2 cellular contexts compared by ENCODE assay signal in the genomic region with DNA sequence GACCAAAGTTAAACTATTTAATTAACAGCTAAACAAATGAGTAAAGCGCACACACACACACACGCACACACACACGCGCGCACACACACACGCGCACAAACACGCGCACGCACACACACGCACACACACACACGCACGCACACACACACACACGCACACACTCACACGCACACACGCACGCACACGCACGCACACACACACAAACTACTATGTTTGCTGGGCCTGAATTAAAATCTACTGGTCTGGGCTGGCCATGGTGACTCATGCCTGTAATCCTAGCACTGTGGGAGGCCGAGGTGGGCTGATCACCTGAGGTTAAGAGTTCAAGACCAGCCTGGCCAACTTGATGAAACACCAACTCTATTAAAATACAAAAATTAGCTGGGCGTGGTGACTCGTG.
TF ChIP-seq lines count a peak whose summit lies in the region.

No MANE protein-coding gene starts in this region.

TF ChIP-seq in HEK293, 187 proteins besides CTCF, POLR2A, EP300 and RAD21 (continued from another document and continues in another):
- TF ChIP-seq MZF1 (tag by site-specific recombination; IDR thresholded peaks at IDR 0.05; ENCODE audit: borderline replicate concordance) (no peak), ZNF558 (tag by site-specific recombination; IDR thresholded peaks at IDR 0.05) (no peak), WT1 (tag by site-specific recombination; IDR thresholded peaks at IDR 0.05) (no peak), ZBTB8A (tag by site-specific recombination; IDR thresholded peaks at IDR 0.05) (no peak), ZBTB17 (tag by site-specific recombination; IDR thresholded peaks at IDR 0.05) (0 out of 2 replicates have a peak, but pooled peaks have one; percentile 27), BCL11A (tag by site-specific recombination; IDR thresholded peaks at IDR 0.05; ENCODE audit: low read depth) (no peak), ZNF510 (tag by site-specific recombination; IDR thresholded peaks at IDR 0.05; ENCODE audit: insufficient replicate concordance) (no peak), ZNF416 (tag by site-specific recombination; IDR thresholded peaks at IDR 0.05) (no peak), ZNF626 (tag by site-specific recombination; IDR thresholded peaks at IDR 0.05) (no peak), ZNF610 (tag by site-specific recombination; IDR thresholded peaks at IDR 0.05; ENCODE audit: borderline replicate concordance) (no peak)
- TF ChIP-seq, protein P1, sequence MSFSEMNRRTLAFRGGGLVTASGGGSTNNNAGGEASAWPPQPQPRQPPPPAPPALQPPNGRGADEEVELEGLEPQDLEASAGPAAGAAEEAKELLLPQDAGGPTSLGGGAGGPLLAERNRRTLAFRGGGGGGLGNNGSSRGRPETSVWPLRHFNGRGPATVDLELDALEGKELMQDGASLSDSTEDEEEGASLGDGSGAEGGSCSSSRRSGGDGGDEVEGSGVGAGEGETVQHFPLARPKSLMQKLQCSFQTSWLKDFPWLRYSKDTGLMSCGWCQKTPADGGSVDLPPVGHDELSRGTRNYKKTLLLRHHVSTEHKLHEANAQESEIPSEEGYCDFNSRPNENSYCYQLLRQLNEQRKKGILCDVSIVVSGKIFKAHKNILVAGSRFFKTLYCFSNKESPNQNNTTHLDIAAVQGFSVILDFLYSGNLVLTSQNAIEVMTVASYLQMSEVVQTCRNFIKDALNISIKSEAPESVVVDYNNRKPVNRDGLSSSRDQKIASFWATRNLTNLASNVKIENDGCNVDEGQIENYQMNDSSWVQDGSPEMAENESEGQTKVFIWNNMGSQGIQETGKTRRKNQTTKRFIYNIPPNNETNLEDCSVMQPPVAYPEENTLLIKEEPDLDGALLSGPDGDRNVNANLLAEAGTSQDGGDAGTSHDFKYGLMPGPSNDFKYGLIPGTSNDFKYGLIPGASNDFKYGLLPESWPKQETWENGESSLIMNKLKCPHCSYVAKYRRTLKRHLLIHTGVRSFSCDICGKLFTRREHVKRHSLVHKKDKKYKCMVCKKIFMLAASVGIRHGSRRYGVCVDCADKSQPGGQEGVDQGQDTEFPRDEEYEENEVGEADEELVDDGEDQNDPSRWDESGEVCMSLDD (tag by site-specific recombination; IDR thresholded peaks at IDR 0.05) = no peak
- TF ChIP-seq, protein P2, sequence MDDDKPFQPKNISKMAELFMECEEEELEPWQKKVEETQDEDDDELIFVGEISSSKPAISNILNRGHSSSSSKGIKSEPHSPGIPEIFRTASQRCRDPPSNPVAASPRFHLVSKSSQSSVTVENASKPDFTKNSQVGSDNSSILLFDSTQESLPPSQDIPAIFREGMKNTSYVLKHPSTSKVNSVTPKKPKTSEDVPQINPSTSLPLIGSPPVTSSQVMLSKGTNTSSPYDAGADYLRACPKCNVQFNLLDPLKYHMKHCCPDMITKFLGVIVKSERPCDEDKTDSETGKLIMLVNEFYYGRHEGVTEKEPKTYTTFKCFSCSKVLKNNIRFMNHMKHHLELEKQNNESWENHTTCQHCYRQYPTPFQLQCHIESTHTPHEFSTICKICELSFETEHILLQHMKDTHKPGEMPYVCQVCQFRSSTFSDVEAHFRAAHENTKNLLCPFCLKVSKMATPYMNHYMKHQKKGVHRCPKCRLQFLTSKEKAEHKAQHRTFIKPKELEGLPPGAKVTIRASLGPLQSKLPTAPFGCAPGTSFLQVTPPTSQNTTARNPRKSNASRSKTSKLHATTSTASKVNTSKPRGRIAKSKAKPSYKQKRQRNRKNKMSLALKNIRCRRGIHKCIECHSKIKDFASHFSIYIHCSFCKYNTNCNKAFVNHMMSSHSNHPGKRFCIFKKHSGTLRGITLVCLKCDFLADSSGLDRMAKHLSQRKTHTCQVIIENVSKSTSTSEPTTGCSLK (tag by site-specific recombination; IDR thresholded peaks at IDR 0.05) = no peak
- TF ChIP-seq, protein P3, sequence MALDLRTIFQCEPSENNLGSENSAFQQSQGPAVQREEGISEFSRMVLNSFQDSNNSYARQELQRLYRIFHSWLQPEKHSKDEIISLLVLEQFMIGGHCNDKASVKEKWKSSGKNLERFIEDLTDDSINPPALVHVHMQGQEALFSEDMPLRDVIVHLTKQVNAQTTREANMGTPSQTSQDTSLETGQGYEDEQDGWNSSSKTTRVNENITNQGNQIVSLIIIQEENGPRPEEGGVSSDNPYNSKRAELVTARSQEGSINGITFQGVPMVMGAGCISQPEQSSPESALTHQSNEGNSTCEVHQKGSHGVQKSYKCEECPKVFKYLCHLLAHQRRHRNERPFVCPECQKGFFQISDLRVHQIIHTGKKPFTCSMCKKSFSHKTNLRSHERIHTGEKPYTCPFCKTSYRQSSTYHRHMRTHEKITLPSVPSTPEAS (tag by site-specific recombination; IDR thresholded peaks at IDR 0.05) = peak; percentile 98
- TF ChIP-seq, protein P4, sequence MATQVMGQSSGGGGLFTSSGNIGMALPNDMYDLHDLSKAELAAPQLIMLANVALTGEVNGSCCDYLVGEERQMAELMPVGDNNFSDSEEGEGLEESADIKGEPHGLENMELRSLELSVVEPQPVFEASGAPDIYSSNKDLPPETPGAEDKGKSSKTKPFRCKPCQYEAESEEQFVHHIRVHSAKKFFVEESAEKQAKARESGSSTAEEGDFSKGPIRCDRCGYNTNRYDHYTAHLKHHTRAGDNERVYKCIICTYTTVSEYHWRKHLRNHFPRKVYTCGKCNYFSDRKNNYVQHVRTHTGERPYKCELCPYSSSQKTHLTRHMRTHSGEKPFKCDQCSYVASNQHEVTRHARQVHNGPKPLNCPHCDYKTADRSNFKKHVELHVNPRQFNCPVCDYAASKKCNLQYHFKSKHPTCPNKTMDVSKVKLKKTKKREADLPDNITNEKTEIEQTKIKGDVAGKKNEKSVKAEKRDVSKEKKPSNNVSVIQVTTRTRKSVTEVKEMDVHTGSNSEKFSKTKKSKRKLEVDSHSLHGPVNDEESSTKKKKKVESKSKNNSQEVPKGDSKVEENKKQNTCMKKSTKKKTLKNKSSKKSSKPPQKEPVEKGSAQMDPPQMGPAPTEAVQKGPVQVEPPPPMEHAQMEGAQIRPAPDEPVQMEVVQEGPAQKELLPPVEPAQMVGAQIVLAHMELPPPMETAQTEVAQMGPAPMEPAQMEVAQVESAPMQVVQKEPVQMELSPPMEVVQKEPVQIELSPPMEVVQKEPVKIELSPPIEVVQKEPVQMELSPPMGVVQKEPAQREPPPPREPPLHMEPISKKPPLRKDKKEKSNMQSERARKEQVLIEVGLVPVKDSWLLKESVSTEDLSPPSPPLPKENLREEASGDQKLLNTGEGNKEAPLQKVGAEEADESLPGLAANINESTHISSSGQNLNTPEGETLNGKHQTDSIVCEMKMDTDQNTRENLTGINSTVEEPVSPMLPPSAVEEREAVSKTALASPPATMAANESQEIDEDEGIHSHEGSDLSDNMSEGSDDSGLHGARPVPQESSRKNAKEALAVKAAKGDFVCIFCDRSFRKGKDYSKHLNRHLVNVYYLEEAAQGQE (tag by site-specific recombination; IDR thresholded peaks at IDR 0.05) = no peak
- TF ChIP-seq, protein P5, sequence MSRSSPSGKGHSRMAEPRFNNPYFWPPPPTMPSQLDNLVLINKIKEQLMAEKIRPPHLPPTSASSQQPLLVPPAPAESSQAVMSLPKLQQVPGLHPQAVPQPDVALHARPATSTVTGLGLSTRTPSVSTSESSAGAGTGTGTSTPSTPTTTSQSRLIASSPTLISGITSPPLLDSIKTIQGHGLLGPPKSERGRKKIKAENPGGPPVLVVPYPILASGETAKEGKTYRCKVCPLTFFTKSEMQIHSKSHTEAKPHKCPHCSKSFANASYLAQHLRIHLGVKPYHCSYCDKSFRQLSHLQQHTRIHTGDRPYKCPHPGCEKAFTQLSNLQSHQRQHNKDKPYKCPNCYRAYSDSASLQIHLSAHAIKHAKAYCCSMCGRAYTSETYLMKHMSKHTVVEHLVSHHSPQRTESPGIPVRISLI (tag by site-specific recombination; IDR thresholded peaks at IDR 0.05) = no peak

TF ChIP-seq in K562, 482 proteins besides CTCF, POLR2A, EP300 and RAD21 (continued from another document and continues in another):
- TF ChIP-seq, protein P6, sequence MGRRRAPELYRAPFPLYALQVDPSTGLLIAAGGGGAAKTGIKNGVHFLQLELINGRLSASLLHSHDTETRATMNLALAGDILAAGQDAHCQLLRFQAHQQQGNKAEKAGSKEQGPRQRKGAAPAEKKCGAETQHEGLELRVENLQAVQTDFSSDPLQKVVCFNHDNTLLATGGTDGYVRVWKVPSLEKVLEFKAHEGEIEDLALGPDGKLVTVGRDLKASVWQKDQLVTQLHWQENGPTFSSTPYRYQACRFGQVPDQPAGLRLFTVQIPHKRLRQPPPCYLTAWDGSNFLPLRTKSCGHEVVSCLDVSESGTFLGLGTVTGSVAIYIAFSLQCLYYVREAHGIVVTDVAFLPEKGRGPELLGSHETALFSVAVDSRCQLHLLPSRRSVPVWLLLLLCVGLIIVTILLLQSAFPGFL (CRISPR knock-in tag; IDR thresholded peaks at IDR 0.05) = no peak
- TF ChIP-seq EGR1 (conservative IDR thresholded peaks at IDR 0.05) = 0 out of 2 replicates have a peak, but pooled peaks have one; percentile 24
- TF ChIP-seq JUND (IDR thresholded peaks at IDR 0.05; ENCODE audit: borderline replicate concordance, low read depth, low read length) = peak; percentile 75
- peak; percentile 62; the same call in 2 of the 3 replicates for TF ChIP-seq JUND (tag; IDR thresholded peaks at IDR 0.05; ENCODE audit: borderline replicate concordance, low read depth, low read length)
- no peak for TF ChIP-seq MYBL2 (IDR thresholded peaks at IDR 0.05; ENCODE audit: low read depth)
- no peak for TF ChIP-seq MYBL2 (CRISPR knock-in tag; IDR thresholded peaks at IDR 0.05; ENCODE audit: borderline replicate concordance)
- TF ChIP-seq, protein P7, sequence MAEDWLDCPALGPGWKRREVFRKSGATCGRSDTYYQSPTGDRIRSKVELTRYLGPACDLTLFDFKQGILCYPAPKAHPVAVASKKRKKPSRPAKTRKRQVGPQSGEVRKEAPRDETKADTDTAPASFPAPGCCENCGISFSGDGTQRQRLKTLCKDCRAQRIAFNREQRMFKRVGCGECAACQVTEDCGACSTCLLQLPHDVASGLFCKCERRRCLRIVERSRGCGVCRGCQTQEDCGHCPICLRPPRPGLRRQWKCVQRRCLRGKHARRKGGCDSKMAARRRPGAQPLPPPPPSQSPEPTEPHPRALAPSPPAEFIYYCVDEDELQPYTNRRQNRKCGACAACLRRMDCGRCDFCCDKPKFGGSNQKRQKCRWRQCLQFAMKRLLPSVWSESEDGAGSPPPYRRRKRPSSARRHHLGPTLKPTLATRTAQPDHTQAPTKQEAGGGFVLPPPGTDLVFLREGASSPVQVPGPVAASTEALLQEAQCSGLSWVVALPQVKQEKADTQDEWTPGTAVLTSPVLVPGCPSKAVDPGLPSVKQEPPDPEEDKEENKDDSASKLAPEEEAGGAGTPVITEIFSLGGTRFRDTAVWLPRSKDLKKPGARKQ (CRISPR knock-in tag; IDR thresholded peaks at IDR 0.05) = no peak
- TF ChIP-seq FOSL1 (tag; conservative IDR thresholded peaks at IDR 0.05) = peak; percentile 42; the same call in 1 of the 2 replicates
- TF ChIP-seq KDM1A (IDR thresholded peaks at IDR 0.05) = peak in 1 of 2 experiments; percentile 34; a peak in 1 of 4 replicates
- TF ChIP-seq, protein P8, sequence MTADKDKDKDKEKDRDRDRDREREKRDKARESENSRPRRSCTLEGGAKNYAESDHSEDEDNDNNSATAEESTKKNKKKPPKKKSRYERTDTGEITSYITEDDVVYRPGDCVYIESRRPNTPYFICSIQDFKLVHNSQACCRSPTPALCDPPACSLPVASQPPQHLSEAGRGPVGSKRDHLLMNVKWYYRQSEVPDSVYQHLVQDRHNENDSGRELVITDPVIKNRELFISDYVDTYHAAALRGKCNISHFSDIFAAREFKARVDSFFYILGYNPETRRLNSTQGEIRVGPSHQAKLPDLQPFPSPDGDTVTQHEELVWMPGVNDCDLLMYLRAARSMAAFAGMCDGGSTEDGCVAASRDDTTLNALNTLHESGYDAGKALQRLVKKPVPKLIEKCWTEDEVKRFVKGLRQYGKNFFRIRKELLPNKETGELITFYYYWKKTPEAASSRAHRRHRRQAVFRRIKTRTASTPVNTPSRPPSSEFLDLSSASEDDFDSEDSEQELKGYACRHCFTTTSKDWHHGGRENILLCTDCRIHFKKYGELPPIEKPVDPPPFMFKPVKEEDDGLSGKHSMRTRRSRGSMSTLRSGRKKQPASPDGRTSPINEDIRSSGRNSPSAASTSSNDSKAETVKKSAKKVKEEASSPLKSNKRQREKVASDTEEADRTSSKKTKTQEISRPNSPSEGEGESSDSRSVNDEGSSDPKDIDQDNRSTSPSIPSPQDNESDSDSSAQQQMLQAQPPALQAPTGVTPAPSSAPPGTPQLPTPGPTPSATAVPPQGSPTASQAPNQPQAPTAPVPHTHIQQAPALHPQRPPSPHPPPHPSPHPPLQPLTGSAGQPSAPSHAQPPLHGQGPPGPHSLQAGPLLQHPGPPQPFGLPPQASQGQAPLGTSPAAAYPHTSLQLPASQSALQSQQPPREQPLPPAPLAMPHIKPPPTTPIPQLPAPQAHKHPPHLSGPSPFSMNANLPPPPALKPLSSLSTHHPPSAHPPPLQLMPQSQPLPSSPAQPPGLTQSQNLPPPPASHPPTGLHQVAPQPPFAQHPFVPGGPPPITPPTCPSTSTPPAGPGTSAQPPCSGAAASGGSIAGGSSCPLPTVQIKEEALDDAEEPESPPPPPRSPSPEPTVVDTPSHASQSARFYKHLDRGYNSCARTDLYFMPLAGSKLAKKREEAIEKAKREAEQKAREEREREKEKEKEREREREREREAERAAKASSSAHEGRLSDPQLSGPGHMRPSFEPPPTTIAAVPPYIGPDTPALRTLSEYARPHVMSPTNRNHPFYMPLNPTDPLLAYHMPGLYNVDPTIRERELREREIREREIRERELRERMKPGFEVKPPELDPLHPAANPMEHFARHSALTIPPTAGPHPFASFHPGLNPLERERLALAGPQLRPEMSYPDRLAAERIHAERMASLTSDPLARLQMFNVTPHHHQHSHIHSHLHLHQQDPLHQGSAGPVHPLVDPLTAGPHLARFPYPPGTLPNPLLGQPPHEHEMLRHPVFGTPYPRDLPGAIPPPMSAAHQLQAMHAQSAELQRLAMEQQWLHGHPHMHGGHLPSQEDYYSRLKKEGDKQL (CRISPR knock-in tag; IDR thresholded peaks at IDR 0.05; ENCODE audit: borderline replicate concordance) = no peak
- TF ChIP-seq, protein P9, sequence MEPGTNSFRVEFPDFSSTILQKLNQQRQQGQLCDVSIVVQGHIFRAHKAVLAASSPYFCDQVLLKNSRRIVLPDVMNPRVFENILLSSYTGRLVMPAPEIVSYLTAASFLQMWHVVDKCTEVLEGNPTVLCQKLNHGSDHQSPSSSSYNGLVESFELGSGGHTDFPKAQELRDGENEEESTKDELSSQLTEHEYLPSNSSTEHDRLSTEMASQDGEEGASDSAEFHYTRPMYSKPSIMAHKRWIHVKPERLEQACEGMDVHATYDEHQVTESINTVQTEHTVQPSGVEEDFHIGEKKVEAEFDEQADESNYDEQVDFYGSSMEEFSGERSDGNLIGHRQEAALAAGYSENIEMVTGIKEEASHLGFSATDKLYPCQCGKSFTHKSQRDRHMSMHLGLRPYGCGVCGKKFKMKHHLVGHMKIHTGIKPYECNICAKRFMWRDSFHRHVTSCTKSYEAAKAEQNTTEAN (CRISPR knock-in tag; IDR thresholded peaks at IDR 0.05) = peak; percentile 88; the same call in 1 of the 2 replicates
- TF ChIP-seq MCM3 (IDR thresholded peaks at IDR 0.05) = peak; percentile 67; the same call in 1 of the 2 replicates
- TF ChIP-seq MYNN (IDR thresholded peaks at IDR 0.05) = peak; percentile 55; the same call in 1 of the 2 replicates
- TF ChIP-seq MYNN (CRISPR knock-in tag; IDR thresholded peaks at IDR 0.05) = no peak
- TF ChIP-seq, protein P10, sequence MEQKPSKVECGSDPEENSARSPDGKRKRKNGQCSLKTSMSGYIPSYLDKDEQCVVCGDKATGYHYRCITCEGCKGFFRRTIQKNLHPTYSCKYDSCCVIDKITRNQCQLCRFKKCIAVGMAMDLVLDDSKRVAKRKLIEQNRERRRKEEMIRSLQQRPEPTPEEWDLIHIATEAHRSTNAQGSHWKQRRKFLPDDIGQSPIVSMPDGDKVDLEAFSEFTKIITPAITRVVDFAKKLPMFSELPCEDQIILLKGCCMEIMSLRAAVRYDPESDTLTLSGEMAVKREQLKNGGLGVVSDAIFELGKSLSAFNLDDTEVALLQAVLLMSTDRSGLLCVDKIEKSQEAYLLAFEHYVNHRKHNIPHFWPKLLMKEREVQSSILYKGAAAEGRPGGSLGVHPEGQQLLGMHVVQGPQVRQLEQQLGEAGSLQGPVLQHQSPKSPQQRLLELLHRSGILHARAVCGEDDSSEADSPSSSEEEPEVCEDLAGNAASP (IDR thresholded peaks at IDR 0.05) = no peak
- TF ChIP-seq TBP (optimal IDR thresholded peaks at IDR 0.05; ENCODE audit: low read depth, low read length) = peak; percentile 68
